In genomic region chr17:63626551-63627228, GRCh38 we compare ENCODE assay signal across 13 cellular contexts. TPM values are rescaled to one million over a fixed set of nuclear protein-coding genes. Genes with fewer than 3 reads are reported as not detected.
DNase-seq lines count a peak whose midpoint lies in the region; ATAC-seq and TF ChIP-seq lines count a peak whose summit lies in the region.
"Had no signal": no experiment of that assay in that cellular context is flagged by ENCODE, and none has a peak within 500 bp of the region (broad histone marks: within the 10 kb centered on the region; RNA-seq: fewer than 3 reads in every experiment).

No MANE protein-coding gene starts in this region.

- no peak for TF ChIP-seq CTCF in fibroblast of mammary gland (conservative IDR thresholded peaks at IDR 0.05; ENCODE audit: control insufficient read depth, insufficient read depth, low read depth, low read length)
- no peak for TF ChIP-seq CTCF in prostate gland (IDR thresholded peaks at IDR 0.05)

- intact Hi-C loops in prostate gland (cut with DNase I), result no loop called here

- DNase-seq in GM03348 (ENCODE audit: low spot score), result peak; percentile 52
- DNase-seq in T-helper 17 cell, result no peak
- DNase-seq in fibroblast of mammary gland (ENCODE audit: low read depth), result peak; percentile 22
- DNase-seq in prostate gland (ENCODE audit: low spot score), result no peak
- DNase-seq: amniotic stem cell, DMS 273 treated with DMSO at 0.1 percent for 48 hours, endodermal cell, NCI-H1436, NCI-H510A treated with DMSO at 0.1 percent for 48 hours had no signal

- no peak for TF ChIP-seq POLR2A in prostate gland (IDR thresholded peaks at IDR 0.05)

- H3K36me3 Mint-ChIP-seq in T-helper 17 cell (ENCODE audit: low read depth), result peaks cover 2% of the 10 kb centered on the region
- H3K36me3 Mint-ChIP-seq: mesothelial cell of epicardium had no signal

- ATAC-seq in T-helper 17 cell (no peak), GM21723 (IDR thresholded peaks at IDR 0.05; ENCODE audit: unreplicated experiment) (no peak), HG02840 (IDR thresholded peaks at IDR 0.05; ENCODE audit: low FRiP score, unreplicated experiment) (no peak)

- WGBS in prostate gland, result 37% methylated on average over 4 of the region's 4 CpGs

- H3K27ac ChIP-seq in rectal smooth muscle tissue (ENCODE audit: low read depth, low read length), result peak overlapping the region; percentile 10
- H3K27ac ChIP-seq in prostate gland, result peak overlapping the region in 1 of 2 donors; percentile 32

- no peaks in the 10 kb centered on the region for H3K9me3 ChIP-seq in T-helper 17 cell (ENCODE audit: control insufficient read depth, low read length, poor library complexity, severe bottlenecking)
- H3K9me3 ChIP-seq in prostate gland, result no peaks in the 10 kb centered on the region

- H3K27me3 Mint-ChIP-seq in T-helper 17 cell, result no peaks in the 10 kb centered on the region

- H3K27me3 ChIP-seq in rectal smooth muscle tissue (ENCODE audit: control insufficient read depth, insufficient read depth, low read length) (no peaks in the 10 kb centered on the region), prostate gland (replicated peaks; ENCODE audit: insufficient read depth) (no peaks in the 10 kb centered on the region)

- peaks cover 36% of the 10 kb centered on the region for H3K4me1 Mint-ChIP-seq in T-helper 17 cell

- H3K4me1 ChIP-seq in rectal smooth muscle tissue (ENCODE audit: control insufficient read depth, insufficient read depth, low read length), result peaks cover 10% of the 10 kb centered on the region
- peaks cover 18% of the 10 kb centered on the region for H3K4me1 ChIP-seq in prostate gland (replicated peaks)

- H3K4me3 ChIP-seq in fibroblast of mammary gland (ENCODE audit: control insufficient read depth, low read depth, low read length), result no peak overlapping the region
- H3K4me3 ChIP-seq in rectal smooth muscle tissue (ENCODE audit: low read length), result no peak overlapping the region
- no peak overlapping the region for H3K4me3 ChIP-seq in prostate gland

- peak overlapping the region; percentile 52 for H3K4me3 Mint-ChIP-seq in T-helper 17 cell
- H3K4me3 Mint-ChIP-seq: endodermal cell, mesothelial cell of epicardium had no signal

- peak overlapping the region; percentile 83 for H3K27ac Mint-ChIP-seq in T-helper 17 cell
- H3K27ac Mint-ChIP-seq: endodermal cell, mesothelial cell of epicardium had no signal

- no peaks in the 10 kb centered on the region for H3K36me3 ChIP-seq in rectal smooth muscle tissue (ENCODE audit: control insufficient read depth, insufficient read depth, low read length)
- H3K36me3 ChIP-seq in prostate gland, result no peaks in the 10 kb centered on the region

- H3K9ac ChIP-seq in rectal smooth muscle tissue (ENCODE audit: low read length), result no peak overlapping the region

RNA-seq across cellular contexts. Expression of gene MAP3K3, which starts 4.5 kb away (rescaled TPM):
- 10 to 100 TPM; 74.1 to 85.0 TPM for total RNA-seq in T-helper 17 cell
- total RNA-seq in prostate gland, result 10 to 100 TPM; 44.0 to 72.0 TPM

RNA-seq across cellular contexts. Expression of gene TACO1, which starts 26.0 kb away (rescaled TPM):
- total RNA-seq in T-helper 17 cell (10 to 100 TPM; 11.0 to 11.8 TPM), prostate gland (10 to 100 TPM; 12.8 to 17.4 TPM)

Comparison
In these comparisons a context has a peak if more than half of its experiments do, and no peak if none do; other contexts are left out.
1. DNase-seq: peak in GM03348 (single experiment) and fibroblast of mammary gland (single experiment); none in T-helper 17 cell (0 of 3) and prostate gland (single experiment).